In the genomic region with DNA sequence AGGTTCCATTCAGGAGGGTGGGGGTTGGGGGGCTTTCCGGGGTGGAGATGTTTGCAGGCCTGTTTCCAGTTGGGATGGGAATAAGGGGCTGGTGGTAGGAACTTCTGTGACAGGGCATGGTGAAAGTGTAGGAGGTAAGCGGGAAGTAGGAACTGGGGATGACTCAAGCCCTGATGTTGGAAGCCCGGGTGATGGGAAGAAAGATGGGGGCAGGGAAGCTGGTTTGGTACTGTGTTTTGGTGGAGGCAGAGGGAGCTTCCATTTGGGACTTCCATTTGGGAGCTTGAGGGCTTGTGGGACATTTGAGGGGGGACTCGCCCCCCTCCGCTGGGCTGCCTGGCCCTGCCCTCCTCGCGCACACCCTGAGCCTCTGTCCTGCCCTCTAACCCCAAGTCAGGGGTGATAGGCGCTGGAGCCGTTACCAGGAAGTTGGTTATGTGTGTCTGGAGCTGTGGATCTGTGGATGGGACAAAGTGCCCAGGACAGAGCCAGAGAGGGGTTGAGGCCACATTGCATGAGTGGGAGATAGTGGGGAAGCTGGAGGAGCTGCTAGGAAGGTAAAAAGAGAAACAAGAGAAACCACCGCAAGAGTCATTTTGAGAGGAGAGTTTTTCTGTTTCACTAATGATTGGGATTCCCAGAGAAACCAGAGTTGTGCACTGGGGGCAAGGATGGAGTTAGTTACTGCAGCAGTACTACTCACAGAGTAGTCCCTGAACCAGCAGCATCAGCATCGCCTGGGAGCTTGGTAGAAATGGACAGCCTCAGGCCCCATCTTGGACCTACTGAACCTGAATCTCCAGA, we compare ENCODE assay signal across 13 cellular contexts. TPM values are rescaled to one million over a fixed set of nuclear protein-coding genes. Genes with fewer than 3 reads are reported as not detected.
DNase-seq lines count a peak whose midpoint lies in the region; ATAC-seq lines count a peak whose summit lies in the region.
"Had no signal": no experiment of that assay in that cellular context is flagged by ENCODE, and none has a peak within 500 bp of the region (broad histone marks: within the 10 kb centered on the region; RNA-seq: fewer than 3 reads in every experiment).

No MANE protein-coding gene starts in this region.

- peaks cover 58% of the 10 kb centered on the region for H3K4me1 Mint-ChIP-seq in activated CD4-positive, alpha-beta T cell treated with anti-CD3 and anti-CD28 coated beads, Interleukin-2, amount 10 ng/mL, durations not matched to agents 24 days and 14 days
- H3K4me1 Mint-ChIP-seq in activated CD4-positive, alpha-beta memory T cell treated with anti-CD3 and anti-CD28 coated beads for 36 hours (ENCODE audit: low read depth), result peaks cover 76% of the 10 kb centered on the region
- H3K4me1 Mint-ChIP-seq in naive thymus-derived CD8-positive, alpha-beta T cell, result peaks cover 41 to 78% (median 74%) of the 10 kb centered on the region in 4 donors

- H3K4me3 Mint-ChIP-seq in activated CD4-positive, alpha-beta T cell treated with anti-CD3 and anti-CD28 coated beads, Interleukin-2, amount 10 ng/mL, durations not matched to agents 24 days and 14 days, result peak overlapping the region; percentile 81
- H3K4me3 Mint-ChIP-seq in activated CD4-positive, alpha-beta memory T cell treated with anti-CD3 and anti-CD28 coated beads for 36 hours, result peak overlapping the region; percentile 60
- H3K4me3 Mint-ChIP-seq in naive thymus-derived CD8-positive, alpha-beta T cell, result peak overlapping the region; percentile 22 to 83 (median 56)

- no peak for DNase-seq in activated CD4-positive, alpha-beta T cell treated with anti-CD3 and anti-CD28 coated beads, Interleukin-2, amount 10 ng/mL, durations not matched to agents 24 days and 14 days
- no peak for DNase-seq in activated CD4-positive, alpha-beta T cell treated with anti-CD3 and anti-CD28 coated beads for 4 hours
- peak; percentile 69 for DNase-seq in activated CD4-positive, alpha-beta memory T cell treated with anti-CD3 and anti-CD28 coated beads for 36 hours
- DNase-seq in naive thymus-derived CD8-positive, alpha-beta T cell, result no peak
- no peak for DNase-seq in COLO829 (ENCODE audit: low spot score)
- DNase-seq in cortex of kidney (lab: John Stamatoyannopoulos, UW), result no peak
- DNase-seq: WERI-Rb-1 had no signal

- peak overlapping the region; percentile 60 for H3K27ac Mint-ChIP-seq in activated CD4-positive, alpha-beta T cell treated with anti-CD3 and anti-CD28 coated beads, Interleukin-2, amount 10 ng/mL, durations not matched to agents 24 days and 14 days
- peak overlapping the region; percentile 81 for H3K27ac Mint-ChIP-seq in activated CD4-positive, alpha-beta memory T cell treated with anti-CD3 and anti-CD28 coated beads for 36 hours
- peak overlapping the region in 9 of 10 donors; percentile 35 to 85 (median 70) for H3K27ac Mint-ChIP-seq in naive thymus-derived CD8-positive, alpha-beta T cell

- CTCF ChIA-PET in activated CD4-positive, alpha-beta memory T cell treated with anti-CD3 and anti-CD28 coated beads for 36 hours (lab: Charles Lee), result interaction anchor here (1.2 to 2.5 kb wide), 9 partner anchors 9 to 90 kb away, joined by 3 to 30 read pairs (median 5); a partner anchor contains a TSS

- POLR2A ChIA-PET in activated CD4-positive, alpha-beta memory T cell treated with anti-CD3 and anti-CD28 coated beads for 36 hours (lab: Charles Lee), result interaction anchor here (1.1 to 2.4 kb wide), 10 partner anchors 8 to 91 kb away, joined by 3 to 20 read pairs (median 4); a partner anchor contains a TSS
- POLR2A ChIA-PET in naive thymus-derived CD8-positive, alpha-beta T cell (lab: Charles Lee), result interaction anchor here (0.5 to 13.2 kb wide), 5 partner anchors 8 to 586 kb away, joined by 4 to 247 read pairs (median 4); a partner anchor contains a TSS

- intact Hi-C loops in activated CD4-positive, alpha-beta T cell treated with anti-CD3 and anti-CD28 coated beads, Interleukin-2, amount 10 ng/mL, durations not matched to agents 24 days and 14 days (cut with micrococcal nuclease), result loop anchor here (1.0 to 2.0 kb wide), 3 partner anchors 8 to 62 kb away; a partner anchor contains a TSS
- intact Hi-C loops in activated CD4-positive, alpha-beta memory T cell treated with anti-CD3 and anti-CD28 coated beads for 36 hours (cut with micrococcal nuclease), result loop anchor here (1.0 to 2.0 kb wide), 3 partner anchors 15 to 64 kb away; no protein-coding TSS in a partner anchor

- H3K36me3 Mint-ChIP-seq in activated CD4-positive, alpha-beta T cell treated with anti-CD3 and anti-CD28 coated beads, Interleukin-2, amount 10 ng/mL, durations not matched to agents 24 days and 14 days (ENCODE audit: low read depth), result peaks cover 29% of the 10 kb centered on the region
- peaks cover 19% of the 10 kb centered on the region for H3K36me3 Mint-ChIP-seq in activated CD4-positive, alpha-beta memory T cell treated with anti-CD3 and anti-CD28 coated beads for 36 hours
- peaks cover 4 to 47% (median 6%) of the 10 kb centered on the region in 3 donors for H3K36me3 Mint-ChIP-seq in naive thymus-derived CD8-positive, alpha-beta T cell

- no peaks in the 10 kb centered on the region for H3K9me3 Mint-ChIP-seq in activated CD4-positive, alpha-beta T cell treated with anti-CD3 and anti-CD28 coated beads, Interleukin-2, amount 10 ng/mL, durations not matched to agents 24 days and 14 days
- H3K9me3 Mint-ChIP-seq in activated CD4-positive, alpha-beta memory T cell treated with anti-CD3 and anti-CD28 coated beads for 36 hours, result no peaks in the 10 kb centered on the region
- no peaks in the 10 kb centered on the region for H3K9me3 Mint-ChIP-seq in naive thymus-derived CD8-positive, alpha-beta T cell

- H3K27me3 Mint-ChIP-seq in activated CD4-positive, alpha-beta T cell treated with anti-CD3 and anti-CD28 coated beads, Interleukin-2, amount 10 ng/mL, durations not matched to agents 24 days and 14 days, result no peaks in the 10 kb centered on the region
- no peaks in the 10 kb centered on the region for H3K27me3 Mint-ChIP-seq in activated CD4-positive, alpha-beta memory T cell treated with anti-CD3 and anti-CD28 coated beads for 36 hours
- H3K27me3 Mint-ChIP-seq in naive thymus-derived CD8-positive, alpha-beta T cell, result no peaks in the 10 kb centered on the region

- ATAC-seq in GM21390 (IDR thresholded peaks at IDR 0.05; ENCODE audit: unreplicated experiment) (peak; percentile 40), GM19324 (IDR thresholded peaks at IDR 0.05; ENCODE audit: low FRiP score, unreplicated experiment) (no peak)
- ATAC-seq in naive thymus-derived CD8-positive, alpha-beta T cell, result no peak
- ATAC-seq: A549, pancreas had no signal

RNA-seq across cellular contexts. Expression of a gene that starts 6.6 kb away (rescaled TPM):
- 45.3 and 49.3 TPM in 2 replicates for total RNA-seq in activated CD4-positive, alpha-beta T cell treated with anti-CD3 and anti-CD28 coated beads, Interleukin-2, amount 10 ng/mL, durations not matched to agents 24 days and 14 days
- 10 to 100 TPM; 43.9 to 47.2 TPM for total RNA-seq in activated CD4-positive, alpha-beta memory T cell treated with anti-CD3 and anti-CD28 coated beads for 36 hours
- total RNA-seq in naive thymus-derived CD8-positive, alpha-beta T cell, result 100 to 1,000 TPM; 117 to 122 TPM
- 10 to 100 TPM; 40.9 to 89.3 (median 45.9) TPM for polyA plus RNA-seq in naive thymus-derived CD8-positive, alpha-beta T cell

RNA-seq across cellular contexts. Expression of a gene that starts 12.9 kb away (rescaled TPM):
- total RNA-seq in activated CD4-positive, alpha-beta T cell treated with anti-CD3 and anti-CD28 coated beads, Interleukin-2, amount 10 ng/mL, durations not matched to agents 24 days and 14 days, result 105 and 108 TPM in 2 replicates
- 100 to 1,000 TPM in 1 of 2 experiments, 10 to 100 TPM in 1; 98.3 to 104 TPM for total RNA-seq in activated CD4-positive, alpha-beta memory T cell treated with anti-CD3 and anti-CD28 coated beads for 36 hours
- 10 to 100 TPM; 77.1 to 89.0 TPM for total RNA-seq in naive thymus-derived CD8-positive, alpha-beta T cell
- polyA plus RNA-seq in naive thymus-derived CD8-positive, alpha-beta T cell, result 100 to 1,000 TPM; 212 to 243 (median 242) TPM

RNA-seq across cellular contexts. Expression of a gene that starts 19.9 kb away (rescaled TPM):
- not detected in 2 replicates for total RNA-seq in activated CD4-positive, alpha-beta T cell treated with anti-CD3 and anti-CD28 coated beads, Interleukin-2, amount 10 ng/mL, durations not matched to agents 24 days and 14 days
- under 1 TPM in 1 of 2 experiments, not detected in 1; 0.15 TPM for total RNA-seq in activated CD4-positive, alpha-beta memory T cell treated with anti-CD3 and anti-CD28 coated beads for 36 hours
- under 1 TPM; 0.16 to 0.25 TPM for total RNA-seq in naive thymus-derived CD8-positive, alpha-beta T cell
- polyA plus RNA-seq in naive thymus-derived CD8-positive, alpha-beta T cell, result not detected
- total RNA-seq: esophagus muscularis mucosa, pancreas, ureter had no signal
- polyA plus RNA-seq: pancreas had no signal

RNA-seq across cellular contexts. Expression of a gene that starts 36.1 kb away (rescaled TPM):
- total RNA-seq in activated CD4-positive, alpha-beta T cell treated with anti-CD3 and anti-CD28 coated beads, Interleukin-2, amount 10 ng/mL, durations not matched to agents 24 days and 14 days, result not detected in 2 replicates
- not detected for total RNA-seq in activated CD4-positive, alpha-beta memory T cell treated with anti-CD3 and anti-CD28 coated beads for 36 hours
- not detected for total RNA-seq in naive thymus-derived CD8-positive, alpha-beta T cell
- not detected for polyA plus RNA-seq in naive thymus-derived CD8-positive, alpha-beta T cell
- total RNA-seq: esophagus muscularis mucosa, pancreas, ureter had no signal
- polyA plus RNA-seq: A549, pancreas had no signal

RNA-seq across cellular contexts. Expression of a gene that starts 45.0 kb away (rescaled TPM):
- 2.7 and 2.8 TPM in 2 replicates for total RNA-seq in activated CD4-positive, alpha-beta T cell treated with anti-CD3 and anti-CD28 coated beads, Interleukin-2, amount 10 ng/mL, durations not matched to agents 24 days and 14 days
- 1 to 10 TPM; 5.1 to 5.9 TPM for total RNA-seq in activated CD4-positive, alpha-beta memory T cell treated with anti-CD3 and anti-CD28 coated beads for 36 hours
- total RNA-seq in naive thymus-derived CD8-positive, alpha-beta T cell, result not detected
- under 1 TPM; 0.21 to 0.26 (median 0.25) TPM for polyA plus RNA-seq in naive thymus-derived CD8-positive, alpha-beta T cell
